In the genomic region with DNA sequence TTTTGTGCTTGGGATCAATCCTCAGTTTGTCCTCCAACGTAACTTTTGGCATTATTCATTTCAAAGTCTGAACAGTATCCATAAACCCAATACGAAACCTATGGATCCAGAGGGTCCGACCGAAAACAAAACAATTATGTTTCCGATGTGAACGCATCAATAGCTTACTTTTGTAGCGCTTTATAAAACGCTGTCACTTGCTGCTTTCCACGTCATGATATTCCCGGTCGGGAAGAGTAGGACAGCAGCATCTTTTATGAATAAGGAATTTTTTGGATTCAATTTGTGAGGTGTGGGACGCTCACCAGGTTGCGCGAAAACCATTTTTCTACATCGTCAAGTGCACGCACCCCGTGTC, we compare ENCODE assay signal across 1 cellular context.
TF ChIP-seq lines count a peak whose summit lies in the region.

No MANE protein-coding gene starts in this region.

TF ChIP-seq in SK-N-SH treated with all-trans-retinoic acid at 6 μM for 48 hours, 23 proteins besides CTCF, POLR2A, EP300 and RAD21 (continued from another document):
- TF ChIP-seq, protein P1, sequence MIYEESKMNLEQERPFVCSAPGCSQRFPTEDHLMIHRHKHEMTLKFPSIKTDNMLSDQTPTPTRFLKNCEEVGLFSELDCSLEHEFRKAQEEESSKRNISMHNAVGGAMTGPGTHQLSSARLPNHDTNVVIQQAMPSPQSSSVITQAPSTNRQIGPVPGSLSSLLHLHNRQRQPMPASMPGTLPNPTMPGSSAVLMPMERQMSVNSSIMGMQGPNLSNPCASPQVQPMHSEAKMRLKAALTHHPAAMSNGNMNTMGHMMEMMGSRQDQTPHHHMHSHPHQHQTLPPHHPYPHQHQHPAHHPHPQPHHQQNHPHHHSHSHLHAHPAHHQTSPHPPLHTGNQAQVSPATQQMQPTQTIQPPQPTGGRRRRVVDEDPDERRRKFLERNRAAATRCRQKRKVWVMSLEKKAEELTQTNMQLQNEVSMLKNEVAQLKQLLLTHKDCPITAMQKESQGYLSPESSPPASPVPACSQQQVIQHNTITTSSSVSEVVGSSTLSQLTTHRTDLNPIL (CRISPR knock-in tag; IDR thresholded peaks at IDR 0.05; ENCODE audit: low read depth) = no peak
- TF ChIP-seq ZFP3 (CRISPR knock-in tag; IDR thresholded peaks at IDR 0.05) (no peak), BACH2 (CRISPR knock-in tag; IDR thresholded peaks at IDR 0.05; ENCODE audit: borderline replicate concordance) (no peak)
